Comparison of ENCODE assay signal across 1 cellular context in genomic region chr16:18923935-18924334, GRCh38.
TF ChIP-seq lines count a peak whose summit lies in the region.

No MANE protein-coding gene starts in this region.

TF ChIP-seq in K562, 482 proteins besides CTCF, POLR2A, EP300 and RAD21:
- 0 out of 4 replicates have a peak, but pooled peaks of 1 of the 2 experiments have one; percentile 18 for TF ChIP-seq MNT (conservative IDR thresholded peaks at IDR 0.05)
TF ChIP-seq in K562: peak in this region for 1; not testable (repeated sequence) for 481.
